In the genomic region with DNA sequence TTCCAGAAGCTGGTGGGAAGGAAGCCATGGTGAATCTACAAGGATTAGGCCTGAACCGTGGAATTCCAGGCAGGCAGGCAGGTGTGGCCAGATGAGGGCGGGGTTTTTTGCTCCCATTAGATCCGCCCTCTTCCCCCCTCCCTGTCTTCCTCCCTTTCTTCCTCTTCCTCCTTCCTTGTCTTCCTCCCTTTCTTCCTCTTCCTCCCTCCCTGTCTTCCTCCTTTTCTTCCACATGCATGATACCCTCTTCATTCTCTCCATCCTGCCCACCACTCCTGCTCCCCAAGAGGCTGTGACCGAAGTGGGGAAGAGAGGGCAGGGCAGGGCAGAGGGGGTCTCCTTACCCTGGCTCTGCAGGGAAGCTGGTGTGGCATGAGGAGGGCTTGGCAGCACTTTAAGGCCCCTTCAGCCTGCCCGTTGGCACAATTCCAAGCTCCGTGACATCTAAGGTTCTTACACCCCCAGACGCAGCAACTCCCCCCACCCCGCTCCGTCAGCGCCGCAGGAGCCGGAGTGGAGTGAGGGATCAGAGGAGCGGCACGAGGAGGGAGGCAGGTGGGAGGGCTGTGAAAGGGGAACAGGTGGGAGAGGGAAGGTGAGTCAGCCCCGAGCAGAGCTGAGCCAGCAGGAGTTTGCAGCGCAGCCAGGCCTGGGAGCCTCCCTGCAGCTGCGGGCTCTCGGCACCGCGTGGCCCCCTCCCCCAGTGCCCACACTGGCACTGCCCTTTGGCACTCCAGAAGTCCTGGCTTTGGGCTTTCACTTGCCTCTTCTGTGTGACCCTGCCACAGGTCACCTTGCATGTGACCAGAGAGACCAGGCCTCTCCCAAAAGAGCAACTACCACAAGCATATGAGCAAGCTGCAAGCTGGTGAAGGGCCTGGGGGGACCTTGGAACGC, we compare ENCODE assay signal across 14 cellular contexts. TPM values are rescaled to one million over a fixed set of nuclear protein-coding genes. Genes with fewer than 3 reads are reported as not detected.
A peak's percentile ranks its signal among the peaks of the same experiment; 100 is the strongest.
DNase-seq lines count a peak whose midpoint lies in the region; ATAC-seq and TF ChIP-seq lines count a peak whose summit lies in the region.
"Had no signal": no experiment of that assay in that cellular context is flagged by ENCODE, and none has a peak within 500 bp of the region (broad histone marks: within the 10 kb centered on the region; RNA-seq: fewer than 3 reads in every experiment).

No MANE protein-coding gene starts in this region.

- no peak for TF ChIP-seq POLR2A in esophagus muscularis mucosa (IDR thresholded peaks at IDR 0.05; ENCODE audit: low read depth)
- TF ChIP-seq POLR2A in upper lobe of left lung (IDR thresholded peaks at IDR 0.05) = no peak

- TF ChIP-seq CTCF in omental fat pad (IDR thresholded peaks at IDR 0.05) (no peak), esophagus muscularis mucosa (IDR thresholded peaks at IDR 0.05) (no peak), upper lobe of left lung (IDR thresholded peaks at IDR 0.05) (no peak)

- H3K27me3 ChIP-seq in HUES6 (ENCODE audit: control insufficient read depth, insufficient read depth, low read length) = no peaks in the 10 kb centered on the region
- H3K27me3 ChIP-seq in right cardiac atrium (ENCODE audit: control insufficient read depth, insufficient read depth) = no peaks in the 10 kb centered on the region
- no peaks in the 10 kb centered on the region for H3K27me3 ChIP-seq in esophagus muscularis mucosa
- H3K27me3 ChIP-seq in upper lobe of left lung = no peaks in the 10 kb centered on the region

- H3K9me3 ChIP-seq in HUES6 (ENCODE audit: control insufficient read depth, insufficient read depth, low read depth, low read length) (no peaks in the 10 kb centered on the region), right cardiac atrium (ENCODE audit: control insufficient read depth, low read length) (no peaks in the 10 kb centered on the region), esophagus muscularis mucosa (no peaks in the 10 kb centered on the region), upper lobe of left lung (no peaks in the 10 kb centered on the region)

- peak overlapping the region; percentile 43; the same call in 1 of the 2 replicates for H3K4me3 ChIP-seq in HUES6 (ENCODE audit: low read depth, low read length)
- H3K4me3 ChIP-seq in right cardiac atrium (ENCODE audit: low read length) = no peak overlapping the region
- no peak overlapping the region for H3K4me3 ChIP-seq in esophagus muscularis mucosa
- no peak overlapping the region for H3K4me3 ChIP-seq in upper lobe of left lung

- peak in 1 of 2 donors; percentile 14 for ATAC-seq in right cardiac atrium
- ATAC-seq in omental fat pad (ENCODE audit: low FRiP score) = peak; percentile 90
- no peak for ATAC-seq in upper lobe of left lung (ENCODE audit: low FRiP score in 2 of 2)
- ATAC-seq in HG03378 (IDR thresholded peaks at IDR 0.05; ENCODE audit: unreplicated experiment) = no peak

- peaks cover 27% of the 10 kb centered on the region for H3K4me1 ChIP-seq in HUES6 (ENCODE audit: control insufficient read depth, insufficient read depth, low read length)
- H3K4me1 ChIP-seq in right cardiac atrium (ENCODE audit: control insufficient read depth, insufficient read depth, low read length) = no peaks in the 10 kb centered on the region
- peaks cover 0 to 2% (median 0%) of the 10 kb centered on the region in 4 donors for H3K4me1 ChIP-seq in esophagus muscularis mucosa
- H3K4me1 ChIP-seq in upper lobe of left lung = peaks cover 0 to 4% (median 0%) of the 10 kb centered on the region in 4 donors

- H3K9ac ChIP-seq in HUES6 (ENCODE audit: low read length) = no peak overlapping the region

- H3K27ac ChIP-seq in HUES6 (ENCODE audit: low read depth, low read length) = no peak overlapping the region
- H3K27ac ChIP-seq in right cardiac atrium (ENCODE audit: low read length) = no peak overlapping the region
- no peak overlapping the region for H3K27ac ChIP-seq in esophagus muscularis mucosa (replicated peaks in 1 of 4)
- H3K27ac ChIP-seq in upper lobe of left lung = no peak overlapping the region
- H3K27ac ChIP-seq: RWPE1 had no signal

- H3K36me3 ChIP-seq in HUES6 (ENCODE audit: control insufficient read depth, insufficient read depth, low read length) (no peaks in the 10 kb centered on the region), esophagus muscularis mucosa (peaks cover 0 to 5% (median 0%) of the 10 kb centered on the region in 4 donors), upper lobe of left lung (no peaks in the 10 kb centered on the region)

- intact Hi-C loops in right cardiac atrium (cut with DNase I) (no loop called here), esophagus muscularis mucosa (cut with DNase I) (no loop called here)

- DNase-seq in NCI-H345 (lab: John Stamatoyannopoulos, UW) (peak; percentile 87), right cardiac atrium (peak in 2 of 3 donors; percentile 29 to 57), omental fat pad (ENCODE audit: low spot score) (no peak), esophagus muscularis mucosa (ENCODE audit: extremely low spot score) (no peak), upper lobe of left lung (no peak)
- DNase-seq: activated CD8-positive, alpha-beta memory T cell treated with anti-CD3 and anti-CD28 coated beads, Interleukin-2, amount 50 U/mL, for 4 hours; Calu3; mammary epithelial cell; NCI-H1930 had no signal

- WGBS in right cardiac atrium = 69% methylated on average over 21 of the region's 21 CpGs
- 72% methylated on average over 5 of the region's 21 CpGs for WGBS in esophagus muscularis mucosa
- WGBS in upper lobe of left lung, 2 donors = 79 to 82% methylated on average over 21 of the region's 21 CpGs

- TF ChIP-seq EP300 in esophagus muscularis mucosa (IDR thresholded peaks at IDR 0.05) = no peak
- no peak for TF ChIP-seq EP300 in upper lobe of left lung (IDR thresholded peaks at IDR 0.05)

RNA-seq across cellular contexts. Expression of a gene that starts 32.1 kb away (rescaled TPM):
- 10 to 100 TPM; 15.7 to 40.5 (median 31.3) TPM for total RNA-seq in right cardiac atrium
- 40.4 TPM for polyA plus RNA-seq in right cardiac atrium
- under 1 TPM in 2 of 4 donors, not detected in 2; 0.28 to 0.84 TPM for total RNA-seq in omental fat pad
- not detected for total RNA-seq in esophagus muscularis mucosa
- total RNA-seq in upper lobe of left lung = not detected
- total RNA-seq: Calu3, glomerular endothelial cell, mammary epithelial cell, pulmonary artery endothelial cell had no signal

RNA-seq across cellular contexts. Expression of a gene that starts 45.0 kb away (rescaled TPM):
- total RNA-seq in right cardiac atrium = 1 to 10 TPM; 5.0 to 8.3 (median 7.4) TPM
- polyA plus RNA-seq in right cardiac atrium = 7.9 TPM
- total RNA-seq in omental fat pad = 10 to 100 TPM; 10.2 to 30.6 (median 15.1) TPM
- total RNA-seq in esophagus muscularis mucosa = 10 to 100 TPM in 1 of 4 donors, 1 to 10 TPM in 3; 3.5 to 12.9 (median 7.0) TPM
- 10 to 100 TPM in 2 of 6 donors, 1 to 10 TPM in 4; 7.3 to 14.2 (median 9.7) TPM for total RNA-seq in upper lobe of left lung

Comparison
In these comparisons a context has a peak if more than half of its experiments do, and no peak if none do; other contexts are left out.
1. DNase-seq: peak in NCI-H345 (single experiment) and right cardiac atrium (2 of 3); none in omental fat pad (single experiment), esophagus muscularis mucosa (single experiment) and upper lobe of left lung (0 of 2).
2. RNA of a gene that starts 32.1 kb away (total RNA-seq): 15.7 to 40.5 TPM in right cardiac atrium; 0.28 to 0.84 TPM in omental fat pad, not detected in esophagus muscularis mucosa and not detected in upper lobe of left lung; every median in the first group is over 4 times any median in the second.